8 cellular contexts compared by ENCODE assay signal in the genomic region with DNA sequence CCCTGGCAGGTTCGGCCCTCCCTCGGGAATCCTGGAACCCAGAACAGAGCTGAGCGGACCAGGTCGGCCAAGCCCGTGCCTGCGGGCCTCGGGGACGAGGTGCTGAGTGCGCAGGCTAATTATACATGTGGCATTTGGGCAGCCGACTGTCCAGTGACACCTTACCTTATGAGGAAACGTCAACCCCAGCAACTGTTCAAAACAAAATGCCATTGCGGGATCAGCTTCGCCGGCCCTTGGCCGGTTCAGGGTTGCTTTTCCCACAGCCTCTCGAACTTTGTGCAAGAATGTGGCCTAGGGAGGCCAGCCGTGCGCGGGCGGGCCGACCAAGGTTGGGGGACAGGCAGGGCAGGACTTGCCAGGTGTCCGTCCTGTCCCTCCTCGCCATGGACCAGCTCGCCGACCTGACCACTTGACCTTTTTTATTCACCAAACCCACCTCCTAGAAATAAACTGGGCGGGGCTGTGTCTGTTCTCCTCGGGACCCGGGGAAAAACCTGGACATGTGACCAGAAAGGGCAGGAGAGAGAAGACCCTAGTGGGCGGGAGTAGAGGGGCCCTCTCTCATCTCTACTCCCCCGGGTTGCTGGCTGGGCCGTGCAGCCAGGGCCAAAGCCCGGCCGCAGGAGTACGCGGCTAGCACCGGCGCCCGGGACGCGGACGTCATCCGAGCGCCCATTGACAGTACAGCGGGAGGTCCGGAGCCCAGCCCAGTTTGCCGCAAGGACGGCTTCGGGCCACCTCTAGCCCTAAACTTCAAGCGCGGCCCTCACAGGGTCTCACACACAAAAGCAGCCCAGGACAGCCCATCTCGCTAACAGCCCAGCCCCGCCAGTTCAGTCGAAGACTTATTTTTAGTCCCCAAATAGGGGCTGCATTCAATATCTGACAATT.
DNase-seq lines count a peak whose midpoint lies in the region; ATAC-seq and TF ChIP-seq lines count a peak whose summit lies in the region.

No MANE protein-coding gene starts in this region.

- DNase-seq in AG20443 (ENCODE audit: low spot score) (peak; percentile 38), dedifferentiated amniotic fluid mesenchymal stem cell (ENCODE audit: extremely low spot score) (peak; percentile 18), right lobe of liver (peak; percentile 60 to 78 (median 64)), testis (peak; percentile 72), amniotic stem cell (lab: John Stamatoyannopoulos, UW) (no peak), NOMO-1 (lab: John Stamatoyannopoulos, UW; ENCODE audit: unreplicated experiment in 2 of 2) (no peak)

- WGBS in right lobe of liver (ENCODE audit: insufficient coverage, low coverage, low lambda C conversion rate, missing lambda C conversion rate), result 26% methylated on average over 19 of the region's 53 CpGs
- WGBS in testis, 2 donors, result 15 to 31% methylated on average over 31 to 53 of the region's 53 CpGs

- TF ChIP-seq POLR2A in right lobe of liver (IDR thresholded peaks at IDR 0.05) (no peak), testis (IDR thresholded peaks at IDR 0.05) (no peak)

- H3K9me3 ChIP-seq in right lobe of liver, result no peaks in the 10 kb centered on the region
- no peaks in the 10 kb centered on the region for H3K9me3 ChIP-seq in testis

- TF ChIP-seq EP300 in Ishikawa (IDR thresholded peaks at IDR 0.05; ENCODE audit: borderline replicate concordance), result no peak

- peak; percentile 46 to 65 (median 57) for ATAC-seq in right lobe of liver
- ATAC-seq in HG02571 (IDR thresholded peaks at IDR 0.05; ENCODE audit: unreplicated experiment), result no peak

- TF ChIP-seq CTCF in right lobe of liver (IDR thresholded peaks at IDR 0.05), result no peak
- TF ChIP-seq CTCF in testis (IDR thresholded peaks at IDR 0.05), result no peak

- no peaks in the 10 kb centered on the region for H3K27me3 ChIP-seq in right lobe of liver
- no peaks in the 10 kb centered on the region for H3K27me3 ChIP-seq in testis

- H3K4me1 ChIP-seq in right lobe of liver (peaks cover 0 to 18% (median 0%) of the 10 kb centered on the region in 4 donors), testis (peaks cover 21% of the 10 kb centered on the region)

- H3K36me3 ChIP-seq in right lobe of liver (no peaks in the 10 kb centered on the region), testis (ENCODE audit: low read depth, missing control alignments) (no peaks in the 10 kb centered on the region)

- no peak for TF ChIP-seq RAD21 in Ishikawa (IDR thresholded peaks at IDR 0.05; ENCODE audit: low read depth)

- H3K4me3 ChIP-seq in right lobe of liver, result peak overlapping the region; percentile 58 to 79 (median 65)
- peak overlapping the region; percentile 64 to 75 for H3K4me3 ChIP-seq in testis

- H3K27ac ChIP-seq in right lobe of liver, result peak overlapping the region; percentile 73 to 84 (median 75)
- peak overlapping the region; percentile 79 to 82 for H3K27ac ChIP-seq in testis

- intact Hi-C loops in right lobe of liver (cut with DNase I), result loop anchor here in 1 of 2 donors (10.0 kb wide), 1 partner anchor 409 kb away; no protein-coding TSS in a partner anchor
- intact Hi-C loops in testis (cut with DNase I; ENCODE audit: low total_unique reads), result no loop called here

TF ChIP-seq in Ishikawa, 13 proteins besides CTCF, POLR2A, EP300 and RAD21:
- TF ChIP-seq CEBPB (IDR thresholded peaks at IDR 0.05) (no peak), NFIC (IDR thresholded peaks at IDR 0.05) (no peak), FOXM1 (IDR thresholded peaks at IDR 0.05; ENCODE audit: borderline replicate concordance, low read depth) (no peak), CREB1 (IDR thresholded peaks at IDR 0.05; ENCODE audit: low read depth) (peak; percentile 50; the same call in 1 of the 2 replicates), TAF1 (IDR thresholded peaks at IDR 0.05; ENCODE audit: low read depth) (peak; percentile 30; the same call in 1 of the 2 replicates), EGR1 (IDR thresholded peaks at IDR 0.05) (no peak), ZBTB7A (IDR thresholded peaks at IDR 0.05; ENCODE audit: low read depth) (no peak)
- TF ChIP-seq, protein P1, sequence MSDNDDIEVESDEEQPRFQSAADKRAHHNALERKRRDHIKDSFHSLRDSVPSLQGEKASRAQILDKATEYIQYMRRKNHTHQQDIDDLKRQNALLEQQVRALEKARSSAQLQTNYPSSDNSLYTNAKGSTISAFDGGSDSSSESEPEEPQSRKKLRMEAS (IDR thresholded peaks at IDR 0.05), result no peak
- TF ChIP-seq, protein P2, sequence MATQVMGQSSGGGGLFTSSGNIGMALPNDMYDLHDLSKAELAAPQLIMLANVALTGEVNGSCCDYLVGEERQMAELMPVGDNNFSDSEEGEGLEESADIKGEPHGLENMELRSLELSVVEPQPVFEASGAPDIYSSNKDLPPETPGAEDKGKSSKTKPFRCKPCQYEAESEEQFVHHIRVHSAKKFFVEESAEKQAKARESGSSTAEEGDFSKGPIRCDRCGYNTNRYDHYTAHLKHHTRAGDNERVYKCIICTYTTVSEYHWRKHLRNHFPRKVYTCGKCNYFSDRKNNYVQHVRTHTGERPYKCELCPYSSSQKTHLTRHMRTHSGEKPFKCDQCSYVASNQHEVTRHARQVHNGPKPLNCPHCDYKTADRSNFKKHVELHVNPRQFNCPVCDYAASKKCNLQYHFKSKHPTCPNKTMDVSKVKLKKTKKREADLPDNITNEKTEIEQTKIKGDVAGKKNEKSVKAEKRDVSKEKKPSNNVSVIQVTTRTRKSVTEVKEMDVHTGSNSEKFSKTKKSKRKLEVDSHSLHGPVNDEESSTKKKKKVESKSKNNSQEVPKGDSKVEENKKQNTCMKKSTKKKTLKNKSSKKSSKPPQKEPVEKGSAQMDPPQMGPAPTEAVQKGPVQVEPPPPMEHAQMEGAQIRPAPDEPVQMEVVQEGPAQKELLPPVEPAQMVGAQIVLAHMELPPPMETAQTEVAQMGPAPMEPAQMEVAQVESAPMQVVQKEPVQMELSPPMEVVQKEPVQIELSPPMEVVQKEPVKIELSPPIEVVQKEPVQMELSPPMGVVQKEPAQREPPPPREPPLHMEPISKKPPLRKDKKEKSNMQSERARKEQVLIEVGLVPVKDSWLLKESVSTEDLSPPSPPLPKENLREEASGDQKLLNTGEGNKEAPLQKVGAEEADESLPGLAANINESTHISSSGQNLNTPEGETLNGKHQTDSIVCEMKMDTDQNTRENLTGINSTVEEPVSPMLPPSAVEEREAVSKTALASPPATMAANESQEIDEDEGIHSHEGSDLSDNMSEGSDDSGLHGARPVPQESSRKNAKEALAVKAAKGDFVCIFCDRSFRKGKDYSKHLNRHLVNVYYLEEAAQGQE (IDR thresholded peaks at IDR 0.05; ENCODE audit: low read depth), result no peak
- TF ChIP-seq, protein P3, sequence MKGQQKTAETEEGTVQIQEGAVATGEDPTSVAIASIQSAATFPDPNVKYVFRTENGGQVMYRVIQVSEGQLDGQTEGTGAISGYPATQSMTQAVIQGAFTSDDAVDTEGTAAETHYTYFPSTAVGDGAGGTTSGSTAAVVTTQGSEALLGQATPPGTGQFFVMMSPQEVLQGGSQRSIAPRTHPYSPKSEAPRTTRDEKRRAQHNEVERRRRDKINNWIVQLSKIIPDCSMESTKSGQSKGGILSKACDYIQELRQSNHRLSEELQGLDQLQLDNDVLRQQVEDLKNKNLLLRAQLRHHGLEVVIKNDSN (IDR thresholded peaks at IDR 0.05), result peak; percentile 56

Comparison
In these comparisons a context has a peak if more than half of its experiments do, and no peak if none do; other contexts are left out.
1. DNase-seq: peak in AG20443 (single experiment), dedifferentiated amniotic fluid mesenchymal stem cell (single experiment), right lobe of liver (3 of 3) and testis (single experiment); none in amniotic stem cell (single experiment) and NOMO-1 (0 of 2).